Comparison of ENCODE assay signal across 25 cellular contexts in genomic region chr13:97559981-97560380, GRCh38.
"Had no signal": no experiment of that assay in that cellular context is flagged by ENCODE, and none has a peak within 500 bp of the region (broad histone marks: within the 10 kb centered on the region; RNA-seq: fewer than 3 reads in every experiment).

No MANE protein-coding gene starts in this region.

- DNase-seq: activated B cell treated with CpG ODN at 0.5 μM for 24 hours; activated CD4-positive, alpha-beta memory T cell treated with anti-CD3 and anti-CD28 coated beads, Interleukin-2, amount 10 ng/mL, durations not matched to agents 7 days and 5 days; activated CD4-positive, alpha-beta T cell treated with anti-CD3 and anti-CD28 coated beads for 48 hours; activated CD4-positive, CD25-positive, alpha-beta regulatory T cell treated with anti-CD3 and anti-CD28 coated beads, Interleukin-2, amount 50 U/mL, for 72 hours; activated CD8-positive, alpha-beta memory T cell treated with anti-CD3 and anti-CD28 coated beads for 24 hours; activated CD8-positive, alpha-beta memory T cell treated with anti-CD3 and anti-CD28 coated beads, Interleukin-2, amount 10 ng/mL, durations not matched to agents 7 days and 5 days; activated CD8-positive, alpha-beta memory T cell treated with anti-CD3 and anti-CD28 coated beads, Interleukin-2, amount 50 U/mL, for 48 hours; activated effector memory CD4-positive, alpha-beta T cell treated with Interleukin-2 at 50 U/mL for 16 hours; activated naive CD4-positive, alpha-beta T cell treated with anti-CD3 and anti-CD28 coated beads, Interleukin-2, amount 10 ng/mL, durations not matched to agents 7 days and 5 days; activated naive CD8-positive, alpha-beta T cell treated with anti-CD3 and anti-CD28 coated beads, Interleukin-2, amount 50 U/mL, for 24 hours; activated T-cell treated with anti-CD3 and anti-CD28 coated beads, Interleukin-2, amount 50 U/mL, for 48 hours; anterior cingulate cortex; central memory CD4-positive, alpha-beta T cell; Karpas-422; KBM-7; NCI-H1048; NCI-H1436; NCI-H1694 treated with DMSO at 0.1 percent for 48 hours; NCI-H2081; NCI-H524 treated with DMSO at 0.1 percent for 48 hours; Right ventricle myocardium superior; SW 1271; T-helper 1 cell; T-helper 2 cell; T-helper 9 cell had no signal
